8 cellular contexts compared by ENCODE assay signal in the genomic region with DNA sequence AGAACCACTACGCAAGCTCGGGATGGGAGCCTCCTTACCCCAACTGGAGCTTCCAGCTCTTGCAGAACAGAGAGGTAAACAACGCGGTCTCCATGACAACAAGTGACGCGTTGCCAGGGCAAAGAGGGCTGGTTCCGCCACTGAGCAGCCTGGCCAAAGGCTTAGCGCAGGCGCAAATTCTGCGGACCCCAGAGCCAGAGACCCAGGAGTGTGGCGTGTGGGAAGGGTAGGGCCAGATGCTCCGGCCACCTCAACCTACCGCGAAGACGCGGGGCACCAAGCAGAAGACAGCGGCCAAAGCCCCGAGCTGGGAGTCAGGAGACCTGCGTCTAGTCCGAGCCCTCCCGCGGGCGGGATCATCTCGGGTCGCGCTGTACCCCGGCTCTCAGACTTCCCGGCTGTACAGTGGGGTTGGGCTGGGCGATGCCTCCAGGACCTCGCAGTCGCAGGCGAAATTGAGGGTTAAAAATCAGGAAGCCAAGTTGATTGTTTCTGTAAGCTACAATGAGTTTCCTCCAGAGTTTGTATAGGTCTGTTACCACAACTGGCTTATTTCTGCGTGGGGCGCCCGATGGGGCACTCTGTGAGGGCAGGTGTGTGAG. TPM values are rescaled to one million over a fixed set of nuclear protein-coding genes. Genes with fewer than 3 reads are reported as not detected.
DNase-seq lines count a peak whose midpoint lies in the region; ATAC-seq, FAIRE-seq and TF ChIP-seq lines count a peak whose summit lies in the region.

A gene (minus strand): TSS at position 68 of the 602 bp plus-strand sequence. CDS start 1,353 bp downstream, outside the sequence.

- intact Hi-C loops in endothelial cell of umbilical vein (cut with micrococcal nuclease): no loop called here

- H3K4me2 ChIP-seq in endothelial cell of umbilical vein (ENCODE audit: insufficient read depth, low read length): peak within 1 kb of the TSS; percentile 28

- H3K27ac ChIP-seq in endothelial cell of umbilical vein (ENCODE audit: insufficient read depth, low read depth, low read length): no peak within 1 kb of the TSS

- no peak for TF ChIP-seq POLR2A in endothelial cell of umbilical vein (IDR thresholded peaks at IDR 0.05; ENCODE audit: low read depth, low read length)

- no peak within 1 kb of the TSS for H3K9ac ChIP-seq in endothelial cell of umbilical vein (replicated peaks; ENCODE audit: extremely low read depth, insufficient read depth, low read length)

- CTCF ChIA-PET in endothelial cell of umbilical vein (lab: Charles Lee): interaction anchor here (3.1 kb wide), 1 partner anchor 11 kb away, joined by 23 read pairs; no protein-coding TSS in a partner anchor

- H3K36me3 ChIP-seq in endothelial cell of umbilical vein (ENCODE audit: control insufficient read depth in 2 of 2, extremely low read depth in 1 of 2, insufficient read depth in 2 of 2, low read length in 2 of 2): no peaks in the 10 kb centered on the region

- peaks cover 7% of the 10 kb centered on the region for H3K4me1 Mint-ChIP-seq in memory B cell

- no peaks in the 10 kb centered on the region for H3K9me3 ChIP-seq in endothelial cell of umbilical vein (replicated peaks; ENCODE audit: control insufficient read depth, insufficient read depth, low read length)

- H3K4me1 ChIP-seq in endothelial cell of umbilical vein (ENCODE audit: control insufficient read depth, extremely low read depth, insufficient read depth, low read length): no peaks in the 10 kb centered on the region

- H3K4me3 Mint-ChIP-seq in memory B cell: peak within 1 kb of the TSS; percentile 78

- H3K36me3 Mint-ChIP-seq in memory B cell: no peaks in the 10 kb centered on the region

- no peaks in the 10 kb centered on the region for H3K79me2 ChIP-seq in endothelial cell of umbilical vein (ENCODE audit: control insufficient read depth, insufficient read depth, low read length)

- DNase-seq in EL (peak; percentile 32), NCI-H1105 (lab: John Stamatoyannopoulos, UW) (peak; percentile 90), endothelial cell of umbilical vein (ENCODE audit: low read depth, low spot score) (peak; percentile 67), memory B cell (ENCODE audit: low spot score in 2 of 2) (peak; percentile 75 to 80)
- DNase-seq in activated CD8-positive, alpha-beta memory T cell treated with anti-CD3 and anti-CD28 coated beads, Interleukin-2, amount 50 U/mL, for 1 hour (ENCODE audit: extremely low read depth): peak; percentile 61
- peak; percentile 55 for DNase-seq in stimulated activated CD8-positive, alpha-beta memory T cell treated with anti-CD3 and anti-CD28 coated beads, Interleukin-12 subunit alpha, Interleukin-12 subunit beta, amount 100 ng/mL, for 1 hour (ENCODE audit: low read depth)

- H2AFZ ChIP-seq in endothelial cell of umbilical vein (ENCODE audit: low read depth, low read length): peak within 1 kb of the TSS; percentile 68

- no TSS peak for BruUV-seq in endothelial cell of umbilical vein (replicated peaks; lab: Mats Ljungman, UMichigan)

- H3K27ac Mint-ChIP-seq in memory B cell: peak within 1 kb of the TSS; percentile 90

- H3K27me3 ChIP-seq in endothelial cell of umbilical vein (ENCODE audit: control insufficient read depth in 2 of 2, insufficient read depth in 2 of 2, low read length in 2 of 2): peaks cover 37 to 67% of the 10 kb centered on the region in 2 experiments

- no peak for TF ChIP-seq CTCF in endothelial cell of umbilical vein (IDR thresholded peaks at IDR 0.05; ENCODE audit: extremely low read depth in 1 of 2, insufficient read depth in 1 of 2, low read depth in 1 of 2, low read length in 2 of 2)

- dilution Hi-C loops in endothelial cell of umbilical vein (cut with MboI; ENCODE audit: extremely low pct_ligation_motif_present, low sequenced_read_pairs): no loop called here

- H3K9me1 ChIP-seq in endothelial cell of umbilical vein (replicated peaks; ENCODE audit: control insufficient read depth, extremely low read depth, insufficient read depth, low read length): no peaks in the 10 kb centered on the region

- ATAC-seq in memory B cell (ENCODE audit: low read depth): peak; percentile 95
- ATAC-seq in GM21447 (IDR thresholded peaks at IDR 0.05; ENCODE audit: unreplicated experiment): no peak
- ATAC-seq in GM21381 (IDR thresholded peaks at IDR 0.05; ENCODE audit: unreplicated experiment): no peak

- POLR2A ChIA-PET in endothelial cell of umbilical vein (lab: Charles Lee): no interaction called here

- peaks cover 22% of the 10 kb centered on the region for H3K27me3 Mint-ChIP-seq in memory B cell

- no peaks in the 10 kb centered on the region for H4K20me1 ChIP-seq in endothelial cell of umbilical vein (replicated peaks; ENCODE audit: control insufficient read depth, extremely low read depth, insufficient read depth, low read length)

- H3K4me3 ChIP-seq in endothelial cell of umbilical vein (replicated peaks in 1 of 3; ENCODE audit: insufficient read depth in 1 of 3, low read depth in 1 of 3, low read length in 3 of 3): peak within 1 kb of the TSS in 1 of 3 experiments; percentile 22

- H3K9me3 Mint-ChIP-seq in memory B cell: no peaks in the 10 kb centered on the region

- FAIRE-seq in endothelial cell of umbilical vein (lab: Jason Lieb, UNC): no peak

TF ChIP-seq in endothelial cell of umbilical vein, 7 proteins besides CTCF, POLR2A, EP300 and RAD21:
- TF ChIP-seq GATA2 (IDR thresholded peaks at IDR 0.05; ENCODE audit: insufficient read depth, insufficient read length, low read depth, low read length): no peak
- TF ChIP-seq JUN (IDR thresholded peaks at IDR 0.05; ENCODE audit: borderline replicate concordance, insufficient read depth, insufficient read length, low read depth): no peak
- TF ChIP-seq, protein P1, sequence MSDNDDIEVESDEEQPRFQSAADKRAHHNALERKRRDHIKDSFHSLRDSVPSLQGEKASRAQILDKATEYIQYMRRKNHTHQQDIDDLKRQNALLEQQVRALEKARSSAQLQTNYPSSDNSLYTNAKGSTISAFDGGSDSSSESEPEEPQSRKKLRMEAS (IDR thresholded peaks at IDR 0.05; ENCODE audit: insufficient read depth, insufficient read length): no peak
- TF ChIP-seq FOS (IDR thresholded peaks at IDR 0.05; ENCODE audit: borderline replicate concordance, insufficient read depth, low read length): no peak
- TF ChIP-seq EZH2 (IDR thresholded peaks at IDR 0.05; ENCODE audit: borderline replicate concordance, low read depth, low read length, severe bottlenecking): no peak
- no peak for TF ChIP-seq POLR2AphosphoS5 (IDR thresholded peaks at IDR 0.05; ENCODE audit: insufficient read depth, low read depth, low read length)
- no peak for TF ChIP-seq MYC (IDR thresholded peaks at IDR 0.05; ENCODE audit: low read depth, low read length)
TF ChIP-seq in endothelial cell of umbilical vein: peak in this region for 0.

RNA-seq across cellular contexts. Expression of the gene that starts here (rescaled TPM):
- not detected in 2 replicates for total RNA-seq in endothelial cell of umbilical vein
- not detected in 2 replicates for polyA plus RNA-seq in endothelial cell of umbilical vein
- not detected in 2 replicates for polyA plus RNA-seq in endothelial cell of umbilical vein (2011; cell fraction: cytosol; rRNA removed)
- 0.08 TPM in 1 of 2 replicates, not detected in the other for polyA plus RNA-seq in endothelial cell of umbilical vein (2011; cell fraction: nucleus; rRNA removed)
- polyA plus RNA-seq in endothelial cell of umbilical vein (2012): not detected in 2 replicates
- not detected in 2 replicates for polyA minus RNA-seq in endothelial cell of umbilical vein
- polyA minus RNA-seq in endothelial cell of umbilical vein (2011; cell fraction: cytosol; rRNA and poly(A)+ RNA removed): not detected
- not detected in 2 replicates for polyA minus RNA-seq in endothelial cell of umbilical vein (2011; cell fraction: nucleus; rRNA and poly(A)+ RNA removed)

Comparison
In these comparisons a context has a peak if more than half of its experiments do, and no peak if none do; other contexts are left out.
1. Peak in DNase-seq and H3K4me2 ChIP-seq in endothelial cell of umbilical vein; RNA of the gene not detected or under 1 TPM.
2. DNase-seq: peak in every context shown above with its lines; median percentile 90 in NCI-H1105; 78 in memory B cell; 67 in endothelial cell of umbilical vein; 61 in activated CD8-positive, alpha-beta memory T cell treated with anti-CD3 and anti-CD28 coated beads, Interleukin-2, amount 50 U/mL, for 1 hour; 55 in stimulated activated CD8-positive, alpha-beta memory T cell treated with anti-CD3 and anti-CD28 coated beads, Interleukin-12 subunit alpha, Interleukin-12 subunit beta, amount 100 ng/mL, for 1 hour; 32 in EL.